In the genomic region with DNA sequence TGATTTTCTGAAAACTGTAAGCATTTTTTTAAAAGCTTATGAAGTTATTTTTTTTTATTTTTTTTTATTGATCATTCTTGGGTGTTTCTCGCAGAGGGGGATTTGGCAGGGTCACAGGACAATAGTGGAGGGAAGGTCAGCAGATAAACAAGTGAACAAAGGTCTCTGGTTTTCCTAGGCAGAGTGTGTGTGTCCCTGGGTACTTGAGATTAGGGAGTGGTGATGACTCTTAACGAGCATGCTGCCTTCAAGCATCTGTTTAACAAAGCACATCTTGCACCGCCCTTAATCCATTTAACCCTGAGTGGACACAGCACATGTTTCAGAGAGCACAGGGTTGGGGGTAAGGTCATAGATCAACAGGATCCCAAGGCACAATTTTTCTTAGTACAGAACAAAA, we compare ENCODE assay signal across 1 cellular context. TPM values are rescaled to one million over a fixed set of nuclear protein-coding genes. Genes with fewer than 3 reads are reported as not detected.
"Had no signal": no experiment of that assay in that cellular context is flagged by ENCODE, and none has a peak within 500 bp of the region (broad histone marks: within the 10 kb centered on the region; RNA-seq: fewer than 3 reads in every experiment).

No MANE protein-coding gene starts in this region.

RNA-seq across cellular contexts. Expression of gene TMEM45B, which starts 31.7 kb away (rescaled TPM):
- polyA plus RNA-seq: SK-N-SH had no signal
